Comparison of ENCODE assay signal across 1 cellular context in the genomic region with DNA sequence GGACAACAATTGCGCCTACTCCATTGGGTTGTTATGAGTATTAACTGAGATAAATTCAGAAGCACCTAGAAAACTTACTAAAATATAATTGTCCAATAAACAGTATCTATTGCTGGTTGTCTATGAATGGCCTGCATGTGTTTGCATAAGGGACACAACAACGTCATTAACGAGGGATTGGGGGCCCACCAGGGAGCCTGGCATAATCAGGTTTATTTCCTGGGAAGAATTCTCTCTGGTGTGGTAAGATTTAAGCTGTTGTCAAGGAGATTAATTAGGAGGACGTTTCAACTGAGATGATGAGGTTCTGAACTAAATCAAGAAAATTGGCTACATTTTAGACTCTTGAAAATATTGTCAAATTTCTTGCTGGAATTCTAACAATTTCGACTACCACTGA.
TF ChIP-seq lines count a peak whose summit lies in the region.

No MANE protein-coding gene starts in this region.

TF ChIP-seq in HCT116, 20 proteins besides CTCF, POLR2A, EP300 and RAD21 (continued from another document):
- TF ChIP-seq, protein P1, sequence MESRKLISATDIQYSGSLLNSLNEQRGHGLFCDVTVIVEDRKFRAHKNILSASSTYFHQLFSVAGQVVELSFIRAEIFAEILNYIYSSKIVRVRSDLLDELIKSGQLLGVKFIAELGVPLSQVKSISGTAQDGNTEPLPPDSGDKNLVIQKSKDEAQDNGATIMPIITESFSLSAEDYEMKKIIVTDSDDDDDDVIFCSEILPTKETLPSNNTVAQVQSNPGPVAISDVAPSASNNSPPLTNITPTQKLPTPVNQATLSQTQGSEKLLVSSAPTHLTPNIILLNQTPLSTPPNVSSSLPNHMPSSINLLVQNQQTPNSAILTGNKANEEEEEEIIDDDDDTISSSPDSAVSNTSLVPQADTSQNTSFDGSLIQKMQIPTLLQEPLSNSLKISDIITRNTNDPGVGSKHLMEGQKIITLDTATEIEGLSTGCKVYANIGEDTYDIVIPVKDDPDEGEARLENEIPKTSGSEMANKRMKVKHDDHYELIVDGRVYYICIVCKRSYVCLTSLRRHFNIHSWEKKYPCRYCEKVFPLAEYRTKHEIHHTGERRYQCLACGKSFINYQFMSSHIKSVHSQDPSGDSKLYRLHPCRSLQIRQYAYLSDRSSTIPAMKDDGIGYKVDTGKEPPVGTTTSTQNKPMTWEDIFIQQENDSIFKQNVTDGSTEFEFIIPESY (IDR thresholded peaks at IDR 0.05; ENCODE audit: extremely low read depth, insufficient replicate concordance, low read length) = no peak
- TF ChIP-seq POLR2AphosphoS5 (IDR thresholded peaks at IDR 0.05; ENCODE audit: low read depth, low read length) (no peak), CEBPB (IDR thresholded peaks at IDR 0.05; ENCODE audit: low read depth) (no peak), CBX3 (IDR thresholded peaks at IDR 0.05; ENCODE audit: low read depth) (no peak), EZH2 (IDR thresholded peaks at IDR 0.05) (no peak), ZFX (IDR thresholded peaks at IDR 0.05) (no peak), YY1 (IDR thresholded peaks at IDR 0.05; ENCODE audit: extremely low read depth, insufficient replicate concordance, low read depth, low read length) (no peak), ELF1 (IDR thresholded peaks at IDR 0.05; ENCODE audit: borderline replicate concordance, low read depth) (no peak), ZNF274 (IDR thresholded peaks at IDR 0.05; ENCODE audit: low read depth, low read length) (no peak)
- TF ChIP-seq, protein P2, sequence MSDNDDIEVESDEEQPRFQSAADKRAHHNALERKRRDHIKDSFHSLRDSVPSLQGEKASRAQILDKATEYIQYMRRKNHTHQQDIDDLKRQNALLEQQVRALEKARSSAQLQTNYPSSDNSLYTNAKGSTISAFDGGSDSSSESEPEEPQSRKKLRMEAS (IDR thresholded peaks at IDR 0.05) = no peak
- TF ChIP-seq, protein P3, sequence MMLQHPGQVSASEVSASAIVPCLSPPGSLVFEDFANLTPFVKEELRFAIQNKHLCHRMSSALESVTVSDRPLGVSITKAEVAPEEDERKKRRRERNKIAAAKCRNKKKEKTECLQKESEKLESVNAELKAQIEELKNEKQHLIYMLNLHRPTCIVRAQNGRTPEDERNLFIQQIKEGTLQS (IDR thresholded peaks at IDR 0.05) = no peak
